In the genomic region with DNA sequence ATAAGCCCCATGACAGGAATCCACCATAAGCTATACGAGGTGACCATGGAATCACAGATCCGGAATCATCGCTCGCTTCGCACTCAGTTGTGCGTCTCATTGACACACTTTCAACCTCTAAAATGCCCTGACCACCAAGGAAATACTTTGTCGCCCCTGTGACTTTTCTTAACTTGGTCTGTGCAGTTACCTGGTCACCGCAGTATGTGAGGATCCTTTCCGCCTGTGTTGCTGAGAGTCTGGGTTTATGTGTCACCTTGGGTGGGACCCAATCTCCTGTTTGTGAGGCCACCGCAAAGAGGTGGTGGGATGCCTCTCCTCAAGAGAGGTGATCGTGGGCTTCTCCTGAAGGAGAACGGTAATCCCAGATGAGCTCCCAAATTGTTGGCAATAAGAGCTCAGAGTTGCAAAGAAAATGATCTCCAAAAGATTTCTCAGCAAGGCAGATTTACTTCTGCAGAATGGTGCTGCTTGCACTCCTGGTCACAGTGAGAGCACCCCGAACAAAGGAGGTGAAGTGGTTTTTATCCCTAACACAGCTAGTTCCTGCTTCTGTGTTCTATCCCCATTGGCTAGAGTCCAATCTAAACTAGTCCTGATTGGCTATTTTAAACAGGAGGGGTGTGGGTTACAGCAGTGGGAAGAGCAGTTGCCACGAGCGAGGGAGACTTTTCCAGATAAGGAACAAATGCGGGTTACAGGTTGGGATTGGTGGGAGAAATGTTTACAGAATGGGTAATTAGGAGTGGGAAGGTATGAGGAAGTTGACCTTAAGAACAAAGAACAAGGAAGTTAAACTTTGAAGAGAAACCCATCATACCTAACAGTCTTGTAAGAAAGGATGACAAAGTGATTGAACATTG, we compare ENCODE assay signal across 8 cellular contexts. TPM values are rescaled to one million over a fixed set of nuclear protein-coding genes. Genes with fewer than 3 reads are reported as not detected.
A peak's percentile ranks its signal among the peaks of the same experiment; 100 is the strongest.
DNase-seq lines count a peak whose midpoint lies in the region; TF ChIP-seq lines count a peak whose summit lies in the region.

No MANE protein-coding gene starts in this region.

- peak overlapping the region; percentile 73 for H3K4me3 Mint-ChIP-seq in activated naive CD4-positive, alpha-beta T cell treated with anti-CD3 and anti-CD28 coated beads, Interleukin-2, amount 50 U/mL, for 24 hours

- WGBS in thyroid gland, 2 donors = 93 to 97% methylated on average over 16 of the region's 16 CpGs

- peak overlapping the region; percentile 96 for H3K27ac Mint-ChIP-seq in activated naive CD4-positive, alpha-beta T cell treated with anti-CD3 and anti-CD28 coated beads, Interleukin-2, amount 50 U/mL, for 24 hours

- TF ChIP-seq CTCF in RWPE1 (conservative IDR thresholded peaks at IDR 0.05; ENCODE audit: low read depth) (no peak), thyroid gland (IDR thresholded peaks at IDR 0.05) (no peak), GM10248 (IDR thresholded peaks at IDR 0.05; ENCODE audit: control extremely low read depth, extremely low read depth, low read depth, missing control alignments) (no peak)

- H3K9me3 ChIP-seq in thyroid gland = no peaks in the 10 kb centered on the region

- CTCF ChIA-PET in RWPE1 (lab: Yijun Ruan, JAX) (no interaction called here), GM10248 (lab: Yijun Ruan, JAX) (interaction anchor here (1.2 kb wide), 1 partner anchor 31 kb away, joined by 3 read pairs; no protein-coding TSS in a partner anchor)

- no peaks in the 10 kb centered on the region for H3K27me3 ChIP-seq in thyroid gland

- POLR2A ChIA-PET in RWPE1 (lab: Yijun Ruan, JAX; ENCODE audit: low non-redundant PET) (interaction anchor here (1.1 kb wide), 1 partner anchor 8 kb away, joined by 4 read pairs; no protein-coding TSS in a partner anchor), GM10248 (lab: Yijun Ruan, JAX) (interaction anchor here (1.1 kb wide), 1 partner anchor 9 kb away, joined by 3 read pairs; the partner anchor contains the start of gene ZNFX1)

- peaks cover 86% of the 10 kb centered on the region for H3K36me3 Mint-ChIP-seq in activated naive CD4-positive, alpha-beta T cell treated with anti-CD3 and anti-CD28 coated beads, Interleukin-2, amount 50 U/mL, for 24 hours

- intact Hi-C loops in thyroid gland (cut with DNase I) = no loop called here

- peaks cover 29 to 31% of the 10 kb centered on the region in 2 donors for H3K4me1 ChIP-seq in thyroid gland

- H3K36me3 ChIP-seq in thyroid gland = peaks cover 45 to 81% of the 10 kb centered on the region in 2 donors

- peaks cover 23% of the 10 kb centered on the region for H3K9me3 Mint-ChIP-seq in activated naive CD4-positive, alpha-beta T cell treated with anti-CD3 and anti-CD28 coated beads, Interleukin-2, amount 50 U/mL, for 24 hours

- DNase-seq in activated naive CD4-positive, alpha-beta T cell treated with Interleukin-2 at 50 U/mL for 16 hours = no peak
- DNase-seq in RWPE1 (ENCODE audit: low spot score) (no peak), epithelial cell of prostate (ENCODE audit: low read depth, low spot score) (peak; percentile 88), thyroid gland (no peak), HK-2 (ENCODE audit: unreplicated experiment) (no peak), GM10248 (ENCODE audit: extremely low spot score) (no peak), COLO829 (ENCODE audit: low spot score) (no peak)

- TF ChIP-seq POLR2A in thyroid gland (IDR thresholded peaks at IDR 0.05) = no peak

- H3K4me1 Mint-ChIP-seq in activated naive CD4-positive, alpha-beta T cell treated with anti-CD3 and anti-CD28 coated beads, Interleukin-2, amount 50 U/mL, for 24 hours = peaks cover 70% of the 10 kb centered on the region

- no peak overlapping the region for H3K4me3 ChIP-seq in thyroid gland (replicated peaks in 1 of 3)

- H3K27ac ChIP-seq in RWPE1 (peak overlapping the region; percentile 41; the same call in 1 of the 2 replicates), epithelial cell of prostate (peak overlapping the region; percentile 91), thyroid gland (peak overlapping the region in 2 of 3 donors; percentile 82 to 93)

- H3K27me3 Mint-ChIP-seq in activated naive CD4-positive, alpha-beta T cell treated with anti-CD3 and anti-CD28 coated beads, Interleukin-2, amount 50 U/mL, for 24 hours = no peaks in the 10 kb centered on the region

RNA-seq across cellular contexts. Expression of gene ZNFX1, which starts 9.1 kb away (rescaled TPM):
- 10 to 100 TPM; 39.8 to 52.2 (median 46.3) TPM for total RNA-seq in thyroid gland

Comparison
In these comparisons a context has a peak if more than half of its experiments do, and no peak if none do; other contexts are left out.
1. H3K27ac ChIP-seq: peak in every context shown above with its lines; median percentile 91 in epithelial cell of prostate; 88 in thyroid gland; 41 in RWPE1.